8 cellular contexts compared by ENCODE assay signal in the genomic region with DNA sequence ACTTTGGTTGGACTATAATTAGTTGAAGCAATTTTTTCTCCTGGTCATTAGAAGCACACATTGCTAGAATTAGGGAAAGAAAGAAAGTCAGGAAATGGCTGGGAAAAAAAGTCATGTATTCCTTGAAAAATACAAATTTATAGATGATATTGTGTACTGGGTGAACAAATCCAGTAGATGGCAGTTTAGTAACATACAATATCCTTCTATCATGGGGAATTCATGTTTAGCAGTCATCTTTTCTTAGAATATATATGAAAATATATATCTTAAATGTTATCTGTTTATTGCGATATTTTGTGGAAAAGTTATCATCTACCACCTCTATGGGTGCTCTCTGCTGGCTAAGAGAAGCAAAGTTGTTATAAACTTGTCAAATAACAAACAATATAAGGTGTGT. TPM values are rescaled to one million over a fixed set of nuclear protein-coding genes. Genes with fewer than 3 reads are reported as not detected.
DNase-seq lines count a peak whose midpoint lies in the region; ATAC-seq and TF ChIP-seq lines count a peak whose summit lies in the region.

No MANE protein-coding gene starts in this region.

- 78 to 84% methylated on average over 1 of the region's 1 CpG for WGBS in thyroid gland, 2 donors

- H3K27ac ChIP-seq in foreskin keratinocyte (no peak overlapping the region), thyroid gland (no peak overlapping the region)

- ATAC-seq in foreskin keratinocyte (peak; percentile 25), GM18517 (IDR thresholded peaks at IDR 0.05; ENCODE audit: unreplicated experiment) (no peak), HG02840 (IDR thresholded peaks at IDR 0.05; ENCODE audit: low FRiP score, unreplicated experiment) (no peak)

- intact Hi-C loops in posterior cingulate gyrus (cut with DNase I): loop anchor here (2.0 kb wide), 1 partner anchor 427 kb away; no protein-coding TSS in a partner anchor
- intact Hi-C loops in thyroid gland (cut with DNase I): no loop called here

- peaks cover 8% of the 10 kb centered on the region for H3K4me1 ChIP-seq in foreskin keratinocyte
- no peaks in the 10 kb centered on the region for H3K4me1 ChIP-seq in thyroid gland

- CTCF ChIA-PET in AG04449 (lab: Yijun Ruan, JAX): interaction anchor here (0.7 to 2.8 kb wide), 5 partner anchors 10 to 942 kb away, joined by 3 to 16 read pairs (median 9); partner anchors contain the start of gene ZRANB2

- H3K27me3 ChIP-seq in foreskin keratinocyte: no peaks in the 10 kb centered on the region
- H3K27me3 ChIP-seq in thyroid gland: no peaks in the 10 kb centered on the region

- TF ChIP-seq POLR2A in thyroid gland (IDR thresholded peaks at IDR 0.05): no peak

- TF ChIP-seq CTCF in AG04449 (IDR thresholded peaks at IDR 0.05; ENCODE audit: insufficient read depth, low read length, missing control alignments) (peak; percentile 23), foreskin keratinocyte (conservative IDR thresholded peaks at IDR 0.05) (peak; percentile 68), thyroid gland (IDR thresholded peaks at IDR 0.05) (peak in 2 of 6 experiments; percentile 19 to 22)

- no peak overlapping the region for H3K4me3 ChIP-seq in AG04449 (ENCODE audit: low read depth, low read length)
- no peak overlapping the region for H3K4me3 ChIP-seq in thyroid gland (replicated peaks in 1 of 3)

- DNase-seq in AG04449 (ENCODE audit: low read depth, low spot score): no peak
- peak; percentile 54 for DNase-seq in HCEC 1CT
- DNase-seq in SK-N-DZ (ENCODE audit: low spot score): peak; percentile 21
- no peak for DNase-seq in foreskin keratinocyte
- no peak for DNase-seq in posterior cingulate gyrus
- no peak for DNase-seq in thyroid gland

- no peaks in the 10 kb centered on the region for H3K36me3 ChIP-seq in thyroid gland

- no peaks in the 10 kb centered on the region for H3K9me3 ChIP-seq in thyroid gland

- POLR2A ChIA-PET in AG04449 (lab: Yijun Ruan, JAX): no interaction called here

RNA-seq across cellular contexts. Expression of gene ZRANB2, which starts 13.1 kb away (rescaled TPM):
- 45.7 and 53.3 TPM in 2 replicates for polyA plus RNA-seq in SK-N-DZ (2014; cell fraction: cytosol; rRNA removed)
- 404 and 592 TPM in 2 replicates for polyA plus RNA-seq in SK-N-DZ (2014; cell fraction: nucleus; rRNA removed)
- 36.6 and 38.3 TPM in 2 replicates for total RNA-seq in foreskin keratinocyte
- polyA plus RNA-seq in foreskin keratinocyte: 20.8 and 23.4 TPM in 2 replicates
- 100 to 1,000 TPM in 1 of 4 donors, 10 to 100 TPM in 3; 67.3 to 125 (median 93.7) TPM for total RNA-seq in thyroid gland

RNA-seq across cellular contexts. Expression of gene PTGER3, which starts 46.3 kb away (rescaled TPM):
- polyA plus RNA-seq in SK-N-DZ (2014; cell fraction: cytosol; rRNA removed): 1.5 and 2.1 TPM in 2 replicates
- 0.63 and 0.83 TPM in 2 replicates for polyA plus RNA-seq in SK-N-DZ (2014; cell fraction: nucleus; rRNA removed)
- total RNA-seq in foreskin keratinocyte (not detected in 2 replicates), thyroid gland (1 to 10 TPM in 3 of 4 donors, under 1 TPM in 1; 0.39 to 6.4 (median 2.1) TPM)
- polyA plus RNA-seq in foreskin keratinocyte: not detected in 2 replicates

Comparison
In these comparisons a context has a peak if more than half of its experiments do, and no peak if none do; other contexts are left out.
1. DNase-seq: peak in HCEC 1CT (single experiment) and SK-N-DZ (single experiment); none in AG04449 (single experiment), foreskin keratinocyte (0 of 2), posterior cingulate gyrus (0 of 10) and thyroid gland (0 of 2).